23 cellular contexts compared by ENCODE assay signal in genomic region chr9:14303526-14303925, GRCh38. TPM values are rescaled to one million over a fixed set of nuclear protein-coding genes. Genes with fewer than 3 reads are reported as not detected.
DNase-seq lines count a peak whose midpoint lies in the region; ATAC-seq, FAIRE-seq and TF ChIP-seq lines count a peak whose summit lies in the region.
"Had no signal": no experiment of that assay in that cellular context is flagged by ENCODE, and none has a peak within 500 bp of the region (broad histone marks: within the 10 kb centered on the region; RNA-seq: fewer than 3 reads in every experiment).

No MANE protein-coding gene starts in this region.

- in situ Hi-C loops in G401 (cut with HindIII; ENCODE audit: low sequenced_read_pairs) = no loop called here

- H3K27me3 ChIP-seq in psoas muscle (ENCODE audit: insufficient read depth in 3 of 3, low read length in 2 of 3) = no peaks in the 10 kb centered on the region
- no peaks in the 10 kb centered on the region for H3K27me3 ChIP-seq in vagina
- H3K27me3 ChIP-seq: adrenal gland, left lung had no signal

- intact Hi-C loops in psoas muscle (cut with DNase I) = loop anchor here (5.0 to 10.0 kb wide), 2 partner anchors 46 to 49 kb away; no protein-coding TSS in a partner anchor
- intact Hi-C loops in vagina (cut with DNase I) = no loop called here

- H3K4me3 ChIP-seq in psoas muscle (peak overlapping the region; percentile 57), vagina (no peak overlapping the region)
- H3K4me3 ChIP-seq: adrenal gland, left lung had no signal

- no peak for TF ChIP-seq CTCF in psoas muscle (IDR thresholded peaks at IDR 0.05)
- no peak for TF ChIP-seq CTCF in vagina (IDR thresholded peaks at IDR 0.05)

- FAIRE-seq in frontal cortex (lab: Jason Lieb, UNC) = peak; percentile 33
- FAIRE-seq: GM12891 had no signal

- ATAC-seq in psoas muscle = no peak
- no peak for ATAC-seq in HG02610 (IDR thresholded peaks at IDR 0.05; ENCODE audit: unreplicated experiment)
- no peak for ATAC-seq in HG02678 (IDR thresholded peaks at IDR 0.05; ENCODE audit: unreplicated experiment)
- ATAC-seq: left lung had no signal

- DNase-seq in G401 (ENCODE audit: low spot score) (peak; percentile 40), amygdala (lab: John Stamatoyannopoulos, UW) (peak in 47 of 56 donors; percentile 25 to 95 (median 77)), frontal cortex (ENCODE audit: low spot score in 2 of 2) (no peak), psoas muscle (no peak), vagina (ENCODE audit: extremely low spot score in 2 of 2) (no peak), NAMALWA (ENCODE audit: low spot score) (no peak)
- DNase-seq: activated B cell treated with CpG ODN at 0.5 μM for 24 hours; activated CD4-positive, alpha-beta T cell treated with anti-CD3 and anti-CD28 coated beads, Interleukin-2, amount 50 U/mL, for 48 hours; adrenal gland; CD4-positive, alpha-beta T cell; cerebellar nuclear complex; effector CD8-positive, alpha-beta T cell; Kasumi-1; left lung; NCI-H1092; NCI-H2107; NCI-H524; stimulated activated naive CD4-positive, alpha-beta T cell treated with Interleukin-2 at 50 U/mL for 16 hours; T-helper 9 cell had no signal

- H3K36me3 ChIP-seq in psoas muscle (ENCODE audit: insufficient read depth in 1 of 2, low read depth in 1 of 2) (peaks cover 0 to 8% of the 10 kb centered on the region in 2 donors), vagina (no peaks in the 10 kb centered on the region)
- H3K36me3 ChIP-seq: left lung, neutrophil had no signal

- peaks cover 74% of the 10 kb centered on the region for H3K4me1 ChIP-seq in psoas muscle
- H3K4me1 ChIP-seq in vagina = peaks cover 39% of the 10 kb centered on the region

- H3K27ac ChIP-seq in psoas muscle (peak overlapping the region; percentile 99), vagina (no peak overlapping the region)
- H3K27ac ChIP-seq: left lung, neutrophil had no signal

- TF ChIP-seq POLR2A in vagina (IDR thresholded peaks at IDR 0.05) = no peak

- H3K9me3 ChIP-seq in psoas muscle (no peaks in the 10 kb centered on the region), vagina (no peaks in the 10 kb centered on the region)
- H3K9me3 ChIP-seq: adrenal gland, left lung, neutrophil had no signal

- 44 to 60% (median 53%) methylated on average over 9 of the region's 9 CpGs for WGBS in psoas muscle, 3 donors

RNA-seq across cellular contexts. Expression of gene NFIB, which starts 10.4 kb away (rescaled TPM):
- not detected in 2 replicates for total RNA-seq in G401 (2014; rRNA removed; shearing (Covaris generic))
- total RNA-seq in frontal cortex (104 TPM), psoas muscle (10 to 100 TPM; 35.0 to 65.1 (median 47.3) TPM), vagina (73.4 TPM)
- polyA plus RNA-seq in psoas muscle = 10 to 100 TPM in 1 of 3 donors, 1 to 10 TPM in 2; 5.8 to 17.1 (median 6.1) TPM
- total RNA-seq: activated B cell treated with CpG ODN at 0.5 μM for 24 hours; CD4-positive, alpha-beta T cell had no signal

Comparison
In these comparisons a context has a peak if more than half of its experiments do, and no peak if none do; other contexts are left out.
1. DNase-seq: peak in G401 (single experiment) and amygdala (47 of 56); none in frontal cortex (0 of 2), psoas muscle (0 of 2), vagina (0 of 2) and NAMALWA (single experiment).
2. RNA of gene NFIB, which starts 10.4 kb away (total RNA-seq): 104 TPM in frontal cortex (single experiment), 73.4 TPM in vagina (single experiment) and 35.0 to 65.1 TPM in psoas muscle; not detected in G401; every median in the first group is over 10 times any median in the second.